In the genomic region with DNA sequence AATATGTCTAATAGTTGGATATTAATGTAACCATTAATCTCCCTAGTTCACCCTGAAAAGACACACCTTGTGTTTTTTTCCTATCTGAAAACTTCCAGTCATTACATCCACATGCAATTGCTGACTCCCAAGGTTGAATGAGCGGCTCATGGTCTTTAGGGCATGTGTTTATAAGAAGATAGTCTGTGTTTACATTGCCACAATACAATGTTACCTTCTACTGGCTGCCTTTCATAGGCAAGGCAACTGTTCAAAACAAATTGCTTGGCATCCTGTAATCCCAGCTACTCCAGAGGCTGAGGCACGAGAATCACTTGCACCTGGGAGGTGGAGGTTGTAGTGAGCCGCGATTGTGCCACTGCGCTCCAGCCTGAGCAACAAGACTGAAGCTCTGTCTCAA, we compare ENCODE assay signal across 26 cellular contexts. TPM values are rescaled to one million over a fixed set of nuclear protein-coding genes. Genes with fewer than 3 reads are reported as not detected.
A peak's percentile ranks its signal among the peaks of the same experiment; 100 is the strongest.
DNase-seq lines count a peak whose midpoint lies in the region; TF ChIP-seq lines count a peak whose summit lies in the region.
"Had no signal": no experiment of that assay in that cellular context is flagged by ENCODE, and none has a peak within 500 bp of the region (broad histone marks: within the 10 kb centered on the region; RNA-seq: fewer than 3 reads in every experiment).

No MANE protein-coding gene starts in this region.

- H3K27me3 ChIP-seq in spleen (replicated peaks in 1 of 7) (no peaks in the 10 kb centered on the region), neuronal stem cell (ENCODE audit: control insufficient read depth in 3 of 3, insufficient read depth in 3 of 3, low read depth in 1 of 3, low read length in 3 of 3) (no peaks in the 10 kb centered on the region)
- H3K27me3 ChIP-seq: BLaER1 treated with 17β-estradiol and CSF1 and Interleukin-3, amounts not matched to agents 10 nM and 100 nM; Peyer's patch had no signal

- no peak overlapping the region for H2AFZ ChIP-seq in neuronal stem cell (ENCODE audit: low read length)

- no peak for TF ChIP-seq POLR2A in spleen (IDR thresholded peaks at IDR 0.05)

- H3K4me1 ChIP-seq in spleen = peaks cover 11 to 66% (median 33%) of the 10 kb centered on the region in 6 donors
- H3K4me1 ChIP-seq in neuronal stem cell (ENCODE audit: control insufficient read depth in 2 of 2, insufficient read depth in 1 of 2, low read depth in 1 of 2, low read length in 2 of 2) = peaks cover 2 to 10% of the 10 kb centered on the region in 2 donors

- H3K27ac ChIP-seq in spleen (peak overlapping the region in 7 of 8 donors; percentile 14 to 68 (median 47)), neuronal stem cell (replicated peaks; ENCODE audit: low read length) (no peak overlapping the region)
- H3K27ac ChIP-seq: Peyer's patch, SK-N-MC had no signal

- no peak overlapping the region for H2AK5ac ChIP-seq in neuronal stem cell (ENCODE audit: low read depth, low read length)

- H3K4ac ChIP-seq in neuronal stem cell (ENCODE audit: low read length) = no peak overlapping the region

- no peak overlapping the region for H2BK15ac ChIP-seq in neuronal stem cell (ENCODE audit: low read length)

- no peak overlapping the region for H3K4me2 ChIP-seq in neuronal stem cell (ENCODE audit: insufficient read depth, low read length, poor library complexity, severe bottlenecking)

- H3K27ac Mint-ChIP-seq in dendritic cell treated with granulocyte-macrophage colony-stimulating factor and Interleukin-4, amounts not matched to agents 40 ng/mL and 50 ng/mL, for 4 days = peak overlapping the region; percentile 67
- H3K27ac Mint-ChIP-seq in glutamatergic neuron (ENCODE audit: unreplicated experiment) = no peak overlapping the region
- H3K27ac Mint-ChIP-seq: CD4-positive, alpha-beta T cell; T-helper 1 cell treated with Interleukin-12 subunit alpha and Interleukin-12 subunit beta and Interleukin-4 antibody, amounts not matched to agents 30 μg/mL and 1 μg/mL, for 36 hours had no signal

- H2BK120ac ChIP-seq in neuronal stem cell (ENCODE audit: low read depth, low read length) = no peak overlapping the region

- H2BK12ac ChIP-seq in neuronal stem cell (ENCODE audit: low read length) = no peak overlapping the region

- H3K18ac ChIP-seq in neuronal stem cell (ENCODE audit: low read length) = no peak overlapping the region

- H3K27me3 Mint-ChIP-seq in dendritic cell treated with granulocyte-macrophage colony-stimulating factor and Interleukin-4, amounts not matched to agents 40 ng/mL and 50 ng/mL, for 4 days = no peaks in the 10 kb centered on the region
- no peaks in the 10 kb centered on the region for H3K27me3 Mint-ChIP-seq in glutamatergic neuron (ENCODE audit: unreplicated experiment)
- H3K27me3 Mint-ChIP-seq: CD4-positive, alpha-beta T cell had no signal

- no peak overlapping the region for H3K9ac ChIP-seq in neuronal stem cell (ENCODE audit: low read depth, low read length, poor library complexity)

- WGBS in spleen, 5 donors = 81 to 86% (median 85%) methylated on average over 5 of the region's 5 CpGs
- WGBS in neuronal stem cell (ENCODE audit: extremely low coverage in 2 of 2, insufficient read length in 2 of 2, insufficient replicate concordance in 1 of 2), 2 donors = no CpG with 5 or more reads among the region's 5 CpGs

- peak; percentile 45 for DNase-seq in NCI-H510A treated with DMSO at 0.1 percent for 48 hours (lab: John Stamatoyannopoulos, UW)
- DNase-seq in NCI-H510A (lab: John Stamatoyannopoulos, UW) = no peak
- DNase-seq in H4 (ENCODE audit: low spot score) = peak; percentile 38
- no peak for DNase-seq in spleen
- DNase-seq in glutamatergic neuron = no peak
- DNase-seq in neuronal stem cell (ENCODE audit: low spot score) = no peak
- DNase-seq in activated CD8-positive, alpha-beta memory T cell treated with anti-CD3 and anti-CD28 coated beads, Interleukin-2, amount 50 U/mL, for 4 hours = no peak
- DNase-seq: AML-193; CD4-positive, alpha-beta T cell; EL; GDM1; Kasumi-1; NCI-H1105; NCI-H1436 treated with DMSO at 0.1 percent for 48 hours; NCI-H187 treated with DMSO at 0.1 percent for 48 hours; NCI-H226; NCI-H524 treated with DMSO at 0.1 percent for 48 hours; OCI-M1; Peyer's patch; SIG-M5; SW 1271 had no signal

- no peaks in the 10 kb centered on the region for H3K9me3 Mint-ChIP-seq in dendritic cell treated with granulocyte-macrophage colony-stimulating factor and Interleukin-4, amounts not matched to agents 40 ng/mL and 50 ng/mL, for 4 days
- peaks cover 2% of the 10 kb centered on the region for H3K9me3 Mint-ChIP-seq in glutamatergic neuron (ENCODE audit: unreplicated experiment)
- H3K9me3 Mint-ChIP-seq: CD4-positive, alpha-beta T cell; T-helper 1 cell treated with Interleukin-12 subunit alpha and Interleukin-12 subunit beta and Interleukin-4 antibody, amounts not matched to agents 30 μg/mL and 1 μg/mL, for 36 hours had no signal

- intact Hi-C loops in dendritic cell treated with granulocyte-macrophage colony-stimulating factor and Interleukin-4, amounts not matched to agents 40 ng/mL and 50 ng/mL, for 4 days (cut with micrococcal nuclease) = no loop called here
- intact Hi-C loops in spleen (cut with DNase I; ENCODE audit: low total_unique reads) = no loop called here

- TF ChIP-seq CTCF in spleen (IDR thresholded peaks at IDR 0.05 in 8 of 11, conservative IDR thresholded peaks at IDR 0.05 in 3 of 11) (no peak), glutamatergic neuron (IDR thresholded peaks at IDR 0.05; ENCODE audit: partially characterized antibody, unreplicated experiment) (no peak)

- H3K23ac ChIP-seq in neuronal stem cell (ENCODE audit: low read depth, low read length, poor library complexity) = no peak overlapping the region

- H3K4me3 ChIP-seq in spleen = no peak overlapping the region
- H3K4me3 ChIP-seq in neuronal stem cell (ENCODE audit: low read length in 2 of 2) = no peak overlapping the region
- H3K4me3 ChIP-seq: BLaER1 treated with 17β-estradiol and CSF1 and Interleukin-3, amounts not matched to agents 10 nM and 100 nM; GM12878; Peyer's patch; SK-N-MC had no signal

- H3K4me1 Mint-ChIP-seq in dendritic cell treated with granulocyte-macrophage colony-stimulating factor and Interleukin-4, amounts not matched to agents 40 ng/mL and 50 ng/mL, for 4 days (ENCODE audit: low read depth) = peaks cover 44% of the 10 kb centered on the region
- H3K4me1 Mint-ChIP-seq in glutamatergic neuron (ENCODE audit: low read depth, unreplicated experiment) = no peaks in the 10 kb centered on the region

- no peak overlapping the region for H2BK5ac ChIP-seq in neuronal stem cell (ENCODE audit: low read length)

- H4K91ac ChIP-seq in neuronal stem cell (ENCODE audit: low read depth, low read length, poor library complexity) = no peak overlapping the region

- no peaks in the 10 kb centered on the region for H3K36me3 ChIP-seq in spleen
- H3K36me3 ChIP-seq in neuronal stem cell (replicated peaks in 1 of 2; ENCODE audit: control insufficient read depth in 2 of 2, insufficient read depth in 2 of 2, low read length in 2 of 2) = no peaks in the 10 kb centered on the region
- H3K36me3 ChIP-seq: BLaER1 treated with 17β-estradiol and CSF1 and Interleukin-3, amounts not matched to agents 10 nM and 100 nM; Peyer's patch had no signal

- no peaks in the 10 kb centered on the region for H3K79me1 ChIP-seq in neuronal stem cell (ENCODE audit: low read depth, low read length)

- H3K36me3 Mint-ChIP-seq in dendritic cell treated with granulocyte-macrophage colony-stimulating factor and Interleukin-4, amounts not matched to agents 40 ng/mL and 50 ng/mL, for 4 days (ENCODE audit: low read depth) = no peaks in the 10 kb centered on the region
- no peaks in the 10 kb centered on the region for H3K36me3 Mint-ChIP-seq in glutamatergic neuron (ENCODE audit: unreplicated experiment)

- no peaks in the 10 kb centered on the region for H3K9me3 ChIP-seq in spleen
- no peaks in the 10 kb centered on the region for H3K9me3 ChIP-seq in neuronal stem cell (replicated peaks in 1 of 2; ENCODE audit: control insufficient read depth in 2 of 2, insufficient read depth in 1 of 2, low read depth in 1 of 2, low read length in 2 of 2)
- H3K9me3 ChIP-seq: Peyer's patch had no signal

- no peak overlapping the region for H3K14ac ChIP-seq in neuronal stem cell (ENCODE audit: low read length)

- H4K8ac ChIP-seq in neuronal stem cell (ENCODE audit: low read depth, low read length) = no peak overlapping the region

- no peak overlapping the region for H3K4me3 Mint-ChIP-seq in dendritic cell treated with granulocyte-macrophage colony-stimulating factor and Interleukin-4, amounts not matched to agents 40 ng/mL and 50 ng/mL, for 4 days
- H3K4me3 Mint-ChIP-seq in glutamatergic neuron (ENCODE audit: unreplicated experiment) = no peak overlapping the region
- H3K4me3 Mint-ChIP-seq: CD4-positive, alpha-beta T cell; T-helper 1 cell treated with Interleukin-12 subunit alpha and Interleukin-12 subunit beta and Interleukin-4 antibody, amounts not matched to agents 30 μg/mL and 1 μg/mL, for 36 hours had no signal

RNA-seq across cellular contexts. Expression of a gene that starts 52.6 kb away (rescaled TPM):
- total RNA-seq in H4 (2014; rRNA removed; shearing (Covaris generic)) = 1.4 and 4.5 TPM in 2 replicates
- 100 to 1,000 TPM in 1 of 7 donors, 10 to 100 TPM in 6; 49.6 to 129 (median 85.3) TPM for total RNA-seq in spleen
- 10 to 100 TPM; 31.3 to 47.2 (median 33.9) TPM for polyA plus RNA-seq in spleen
- 31.8 TPM for total RNA-seq in glutamatergic neuron (ENCODE audit: unreplicated experiment)
- polyA plus RNA-seq in neuronal stem cell (2013, experiment 1 of 2) = 6.6 TPM
- 7.1 TPM for polyA plus RNA-seq in neuronal stem cell (2013, experiment 2 of 2)

Comparison
In these comparisons a context has a peak if more than half of its experiments do, and no peak if none do; other contexts are left out.
1. DNase-seq: peak in NCI-H510A treated with DMSO at 0.1 percent for 48 hours (single experiment) and H4 (single experiment); none in NCI-H510A (single experiment), spleen (single experiment), glutamatergic neuron (single experiment), neuronal stem cell (single experiment) and activated CD8-positive, alpha-beta memory T cell treated with anti-CD3 and anti-CD28 coated beads, Interleukin-2, amount 50 U/mL, for 4 hours (single experiment).